Comparison of ENCODE assay signal across 21 cellular contexts in the genomic region with DNA sequence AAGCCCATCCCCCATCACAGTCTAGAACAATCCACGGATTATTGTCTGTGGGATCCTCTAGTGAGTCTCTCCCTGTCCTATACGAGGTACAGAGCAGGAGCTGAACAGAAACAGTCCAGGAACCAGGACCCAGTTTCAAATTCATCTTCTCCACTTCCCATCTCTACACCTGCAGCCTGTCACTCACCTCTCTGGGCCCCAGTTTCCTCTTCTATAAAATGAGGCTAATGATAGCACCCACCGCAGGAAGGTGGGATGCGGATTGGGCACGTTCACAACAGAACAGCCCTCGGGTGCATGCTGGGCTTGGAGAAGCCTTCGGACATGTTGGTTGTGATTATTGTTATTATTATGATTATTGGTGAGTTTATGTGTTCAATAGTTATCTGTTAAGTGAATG.
"Had no signal": no experiment of that assay in that cellular context is flagged by ENCODE, and none has a peak within 500 bp of the region (broad histone marks: within the 10 kb centered on the region; RNA-seq: fewer than 3 reads in every experiment).

No MANE protein-coding gene starts in this region.

- H3K27me3 Mint-ChIP-seq: activated CD4-positive, alpha-beta memory T cell treated with anti-CD3 and anti-CD28 coated beads, Interleukin-2, amount 10 ng/mL, durations not matched to agents 7 days and 5 days; activated CD4-positive, alpha-beta T cell treated with anti-CD3 and anti-CD28 coated beads, Interleukin-2, amount 10 ng/mL, durations not matched to agents 7 days and 5 days had no signal

- ATAC-seq: activated naive CD4-positive, alpha-beta T cell treated with anti-CD3 and anti-CD28 coated beads, Interleukin-2, amount 50 U/mL, for 72 hours; body of pancreas; left lung; lower lobe of right lung; stimulated activated naive CD8-positive, alpha-beta T cell treated with anti-CD3 and anti-CD28 coated beads, Interleukin-15, Interleukin-2, amounts not matched to agents 100 U/mL and 50 U/mL, for 24 hours had no signal

- DNase-seq: activated CD4-positive, alpha-beta memory T cell treated with anti-CD3 and anti-CD28 coated beads, Interleukin-2, amount 10 ng/mL, durations not matched to agents 7 days and 5 days; activated CD4-positive, alpha-beta T cell treated with anti-CD3 and anti-CD28 coated beads for 1 hour; activated CD4-positive, alpha-beta T cell treated with anti-CD3 and anti-CD28 coated beads, Interleukin-2, amount 10 ng/mL, durations not matched to agents 7 days and 5 days; activated CD8-positive, alpha-beta memory T cell treated with anti-CD3 and anti-CD28 coated beads, Interleukin-2, amount 50 U/mL, for 48 hours; activated naive CD4-positive, alpha-beta T cell; activated T-cell treated with anti-CD3 and anti-CD28 coated beads, Interleukin-2, amount 50 U/mL, for 48 hours; adrenal gland; aorta; body of pancreas; dorsolateral prefrontal cortex; effector memory CD4-positive, alpha-beta T cell; left lung; lower lobe of right lung; occipital lobe; stimulated activated CD4-positive, alpha-beta T cell treated with anti-CD3 and anti-CD28 coated beads, Interleukin-15, amount 100 ng/mL, for 24 hours; stimulated activated CD4-positive, alpha-beta T cell treated with anti-CD3 and anti-CD28 coated beads, Interleukin-2, amount 100 ng/mL, for 24 hours; stimulated activated naive CD8-positive, alpha-beta T cell treated with anti-CD3 and anti-CD28 coated beads, Interleukin-15, Interleukin-2, amounts not matched to agents 100 U/mL and 50 U/mL, for 24 hours; T-helper 1 cell; trophoblast cell had no signal

- H3K4me3 Mint-ChIP-seq: activated CD4-positive, alpha-beta memory T cell treated with anti-CD3 and anti-CD28 coated beads, Interleukin-2, amount 10 ng/mL, durations not matched to agents 7 days and 5 days; activated CD4-positive, alpha-beta T cell treated with anti-CD3 and anti-CD28 coated beads, Interleukin-2, amount 10 ng/mL, durations not matched to agents 7 days and 5 days; neural crest cell had no signal

- H3K27ac Mint-ChIP-seq: activated CD4-positive, alpha-beta memory T cell treated with anti-CD3 and anti-CD28 coated beads, Interleukin-2, amount 10 ng/mL, durations not matched to agents 7 days and 5 days; activated CD4-positive, alpha-beta T cell treated with anti-CD3 and anti-CD28 coated beads, Interleukin-2, amount 10 ng/mL, durations not matched to agents 7 days and 5 days; activated naive CD4-positive, alpha-beta T cell treated with anti-CD3 and anti-CD28 coated beads, Interleukin-2, amount 50 U/mL, for 72 hours had no signal
